In genomic region chr19:45400192-45400591, GRCh38 we compare ENCODE assay signal across 22 cellular contexts. TPM values are rescaled to one million over a fixed set of nuclear protein-coding genes. Genes with fewer than 3 reads are reported as not detected.
A peak's percentile ranks its signal among the peaks of the same experiment; 100 is the strongest.
DNase-seq lines count a peak whose midpoint lies in the region; ATAC-seq, FAIRE-seq and TF ChIP-seq lines count a peak whose summit lies in the region.
"Had no signal": no experiment of that assay in that cellular context is flagged by ENCODE, and none has a peak within 500 bp of the region (broad histone marks: within the 10 kb centered on the region; RNA-seq: fewer than 3 reads in every experiment).

No MANE protein-coding gene starts in this region.

- peak; percentile 9 for FAIRE-seq in HTR-8/SVneo (lab: Jason Lieb, UNC)
- FAIRE-seq in keratinocyte (lab: Jason Lieb, UNC) = peak; percentile 48
- FAIRE-seq: HepG2 had no signal

- H3K4me2 ChIP-seq in keratinocyte (ENCODE audit: control insufficient read depth, extremely low read depth, insufficient read depth, low read depth, low read length) = peak overlapping the region; percentile 68

- no peak overlapping the region for H3K9ac ChIP-seq in keratinocyte (ENCODE audit: control insufficient read depth, extremely low read depth, insufficient read depth, low read length)
- H3K9ac ChIP-seq: GM23248 had no signal

- H3K4me1 ChIP-seq in keratinocyte (ENCODE audit: control insufficient read depth, extremely low read depth, insufficient read depth, low read length) = peaks cover 27% of the 10 kb centered on the region

- DNase-seq in DMS79 (lab: John Stamatoyannopoulos, UW) (peak; percentile 7), HTR-8/SVneo (ENCODE audit: insufficient read length, low spot score) (no peak), RWPE1 (ENCODE audit: low spot score) (peak; percentile 72), keratinocyte (ENCODE audit: low read depth, low spot score) (peak; percentile 90), NCI-H1048 (lab: John Stamatoyannopoulos, UW) (no peak)
- DNase-seq: activated CD4-positive, alpha-beta T cell treated with anti-CD3 and anti-CD28 coated beads, Interleukin-2, amount 50 U/mL, for 1 hour; activated gamma-delta T cell treated with Interleukin-2 at 50 U/mL for 16 hours; amygdala; CD4-positive, alpha-beta memory T cell; central memory CD4-positive, alpha-beta T cell; EL; GM23248; NCI-H446 treated with DMSO at 0.1 percent for 48 hours; SHP77 treated with DMSO at 0.1 percent for 48 hours; stimulated activated CD4-positive, alpha-beta T cell treated with anti-CD3 and anti-CD28 coated beads, Interleukin-12 subunit alpha, Interleukin-12 subunit beta, amount 100 ng/mL, for 4 hours; T-helper 1 cell; testis had no signal

- no peak for TF ChIP-seq CTCF in RWPE1 (conservative IDR thresholded peaks at IDR 0.05; ENCODE audit: low read depth)
- no peak for TF ChIP-seq CTCF in keratinocyte (optimal IDR thresholded peaks at IDR 0.05 in 1 of 3, IDR thresholded peaks at IDR 0.05 in 1 of 3, conservative IDR thresholded peaks at IDR 0.05 in 1 of 3; ENCODE audit: extremely low read depth in 1 of 3, insufficient read depth in 2 of 3, low read length in 3 of 3)

- no peaks in the 10 kb centered on the region for H3K9me1 ChIP-seq in keratinocyte (ENCODE audit: control insufficient read depth, extremely low read depth, insufficient read depth, low read length)

- no peaks in the 10 kb centered on the region for H3K27me3 ChIP-seq in keratinocyte (ENCODE audit: control insufficient read depth, extremely low read depth, insufficient read depth, low read length)
- H3K27me3 ChIP-seq: testis had no signal

- H3K27ac ChIP-seq in RWPE1 (peak overlapping the region; percentile 98), keratinocyte (ENCODE audit: control insufficient read depth, insufficient read depth, low read length) (peak overlapping the region; percentile 8)
- H3K27ac ChIP-seq: GM23248, neutrophil, testis had no signal

- H2AFZ ChIP-seq in keratinocyte (ENCODE audit: control insufficient read depth, low read length) = no peak overlapping the region
- H2AFZ ChIP-seq: GM23248 had no signal

- dilution Hi-C loops in keratinocyte (cut with MboI; ENCODE audit: extremely low pct_ligation_motif_present, low sequenced_read_pairs) = no loop called here

- ATAC-seq in HG02885 (IDR thresholded peaks at IDR 0.05; ENCODE audit: poor library complexity, unreplicated experiment) (no peak), HG02870 (IDR thresholded peaks at IDR 0.05; ENCODE audit: unreplicated experiment) (no peak)
- ATAC-seq: HepG2, mucosa of descending colon had no signal

- H3K79me2 ChIP-seq in keratinocyte (ENCODE audit: control insufficient read depth, insufficient read depth, low read length) = peaks cover 78% of the 10 kb centered on the region

- H3K36me3 ChIP-seq in keratinocyte (ENCODE audit: control insufficient read depth in 2 of 2, extremely low read depth in 1 of 2, insufficient read depth in 2 of 2, low read length in 2 of 2) = peaks cover 21 to 30% of the 10 kb centered on the region in 2 experiments
- H3K36me3 ChIP-seq: neutrophil had no signal

- no peaks in the 10 kb centered on the region for H4K20me1 ChIP-seq in keratinocyte (ENCODE audit: control insufficient read depth, extremely low read depth, insufficient read depth, low read length)

- peak overlapping the region in 1 of 3 experiments; percentile 15 for H3K4me3 ChIP-seq in keratinocyte (ENCODE audit: control insufficient read depth in 2 of 3, extremely low read depth in 1 of 3, insufficient read depth in 2 of 3, low read depth in 1 of 3, low read length in 3 of 3)
- H3K4me3 ChIP-seq: GM23248, mucosa of descending colon, testis had no signal

- CTCF ChIA-PET in RWPE1 (lab: Yijun Ruan, JAX) = interaction anchor here (0.6 to 1.8 kb wide), 2 partner anchors 9 to 79 kb away, joined by 6 to 14 read pairs; no protein-coding TSS in a partner anchor

- no peaks in the 10 kb centered on the region for H3K9me3 ChIP-seq in keratinocyte (ENCODE audit: control insufficient read depth, low read depth, low read length)
- H3K9me3 ChIP-seq: mucosa of descending colon, neutrophil, testis had no signal

- POLR2A ChIA-PET in RWPE1 (lab: Yijun Ruan, JAX; ENCODE audit: low non-redundant PET) = interaction anchor here (0.7 kb wide), 1 partner anchor 362 kb away, joined by 4 read pairs; no protein-coding TSS in a partner anchor

RNA-seq across cellular contexts. Expression of gene PPP1R13L, which starts 4.7 kb away (rescaled TPM):
- polyA plus RNA-seq in keratinocyte = 31.2 to 94.8 TPM (median 38.3 TPM) in 3 replicates
- polyA plus RNA-seq in keratinocyte (2011; ENCODE audit: low read depth) = 90.7 TPM
- 63.8 and 111 TPM in 2 replicates for polyA plus RNA-seq in keratinocyte (2011; cell fraction: cytosol; rRNA removed)
- polyA plus RNA-seq in keratinocyte (2011; cell fraction: nucleus; rRNA removed) = 184 and 244 TPM in 2 replicates
- polyA plus RNA-seq in keratinocyte (2012; ENCODE audit: low replicate concordance) = 205 and 317 TPM in 2 replicates
- 45.6 to 117 TPM (median 49.2 TPM) in 3 replicates for polyA minus RNA-seq in keratinocyte
- 168 TPM for polyA minus RNA-seq in keratinocyte (2011; cell fraction: cytosol; rRNA and poly(A)+ RNA removed)
- polyA minus RNA-seq in keratinocyte (2011; cell fraction: nucleus; rRNA and poly(A)+ RNA removed) = 82.1 and 99.1 TPM in 2 replicates

RNA-seq across cellular contexts. Expression of gene POLR1G, which starts 6.3 kb away (rescaled TPM):
- polyA plus RNA-seq in keratinocyte = 8.0 to 16.8 TPM (median 9.8 TPM) in 3 replicates
- 7.1 TPM for polyA plus RNA-seq in keratinocyte (2011; ENCODE audit: low read depth)
- 5.9 and 10.6 TPM in 2 replicates for polyA plus RNA-seq in keratinocyte (2011; cell fraction: cytosol; rRNA removed)
- 9.5 and 11.2 TPM in 2 replicates for polyA plus RNA-seq in keratinocyte (2011; cell fraction: nucleus; rRNA removed)
- polyA plus RNA-seq in keratinocyte (2012; ENCODE audit: low replicate concordance) = 5.5 and 14.5 TPM in 2 replicates
- polyA minus RNA-seq in keratinocyte = 2.8 to 8.4 TPM (median 2.9 TPM) in 3 replicates
- polyA minus RNA-seq in keratinocyte (2011; cell fraction: cytosol; rRNA and poly(A)+ RNA removed) = 8.4 TPM
- 5.2 and 5.7 TPM in 2 replicates for polyA minus RNA-seq in keratinocyte (2011; cell fraction: nucleus; rRNA and poly(A)+ RNA removed)

RNA-seq across cellular contexts. Expression of gene ERCC1, which starts 23.5 kb away (rescaled TPM):
- 175 to 250 TPM (median 208 TPM) in 3 replicates for polyA plus RNA-seq in keratinocyte
- 82.8 TPM for polyA plus RNA-seq in keratinocyte (2011; ENCODE audit: low read depth)
- 164 and 279 TPM in 2 replicates for polyA plus RNA-seq in keratinocyte (2011; cell fraction: cytosol; rRNA removed)
- polyA plus RNA-seq in keratinocyte (2011; cell fraction: nucleus; rRNA removed) = 216 and 294 TPM in 2 replicates
- 116 and 285 TPM in 2 replicates for polyA plus RNA-seq in keratinocyte (2012; ENCODE audit: low replicate concordance)
- polyA minus RNA-seq in keratinocyte = 165 to 373 TPM (median 217 TPM) in 3 replicates
- polyA minus RNA-seq in keratinocyte (2011; cell fraction: cytosol; rRNA and poly(A)+ RNA removed) = 284 TPM
- polyA minus RNA-seq in keratinocyte (2011; cell fraction: nucleus; rRNA and poly(A)+ RNA removed) = 59.1 and 65.1 TPM in 2 replicates

RNA-seq across cellular contexts. Expression of gene ERCC2, which starts 29.8 kb away (rescaled TPM):
- 24.7 to 34.4 TPM (median 27.6 TPM) in 3 replicates for polyA plus RNA-seq in keratinocyte
- polyA plus RNA-seq in keratinocyte (2011; ENCODE audit: low read depth) = 2.9 TPM
- polyA plus RNA-seq in keratinocyte (2011; cell fraction: cytosol; rRNA removed) = 24.4 and 26.6 TPM in 2 replicates
- polyA plus RNA-seq in keratinocyte (2011; cell fraction: nucleus; rRNA removed) = 51.5 and 59.4 TPM in 2 replicates
- 7.5 and 32.9 TPM in 2 replicates for polyA plus RNA-seq in keratinocyte (2012; ENCODE audit: low replicate concordance)
- polyA minus RNA-seq in keratinocyte = 34.5 to 96.1 TPM (median 45.2 TPM) in 3 replicates
- 29.7 TPM for polyA minus RNA-seq in keratinocyte (2011; cell fraction: cytosol; rRNA and poly(A)+ RNA removed)
- 21.5 and 25.8 TPM in 2 replicates for polyA minus RNA-seq in keratinocyte (2011; cell fraction: nucleus; rRNA and poly(A)+ RNA removed)

RNA-seq across cellular contexts. Expression of gene KLC3, which starts 59.6 kb away (rescaled TPM):
- polyA plus RNA-seq in keratinocyte = 14.7 to 27.9 TPM (median 15.3 TPM) in 3 replicates
- 59.9 TPM for polyA plus RNA-seq in keratinocyte (2011; ENCODE audit: low read depth)
- 7.2 and 22.3 TPM in 2 replicates for polyA plus RNA-seq in keratinocyte (2011; cell fraction: cytosol; rRNA removed)
- 12.1 and 18.4 TPM in 2 replicates for polyA plus RNA-seq in keratinocyte (2011; cell fraction: nucleus; rRNA removed)
- 35.8 and 57.4 TPM in 2 replicates for polyA plus RNA-seq in keratinocyte (2012; ENCODE audit: low replicate concordance)
- polyA minus RNA-seq in keratinocyte = 6.2 to 11.3 TPM (median 10.3 TPM) in 3 replicates
- polyA minus RNA-seq in keratinocyte (2011; cell fraction: cytosol; rRNA and poly(A)+ RNA removed) = 31.7 TPM
- polyA minus RNA-seq in keratinocyte (2011; cell fraction: nucleus; rRNA and poly(A)+ RNA removed) = 7.8 and 10.4 TPM in 2 replicates
- polyA plus RNA-seq: CD4-positive, alpha-beta memory T cell; GM23248 had no signal

Comparison
In these comparisons a context has a peak if more than half of its experiments do, and no peak if none do; other contexts are left out.
1. DNase-seq: peak in DMS79 (single experiment), RWPE1 (single experiment) and keratinocyte (single experiment); none in HTR-8/SVneo (single experiment) and NCI-H1048 (single experiment).